ENCODE assay signal across 8 cellular contexts in the genomic region with DNA sequence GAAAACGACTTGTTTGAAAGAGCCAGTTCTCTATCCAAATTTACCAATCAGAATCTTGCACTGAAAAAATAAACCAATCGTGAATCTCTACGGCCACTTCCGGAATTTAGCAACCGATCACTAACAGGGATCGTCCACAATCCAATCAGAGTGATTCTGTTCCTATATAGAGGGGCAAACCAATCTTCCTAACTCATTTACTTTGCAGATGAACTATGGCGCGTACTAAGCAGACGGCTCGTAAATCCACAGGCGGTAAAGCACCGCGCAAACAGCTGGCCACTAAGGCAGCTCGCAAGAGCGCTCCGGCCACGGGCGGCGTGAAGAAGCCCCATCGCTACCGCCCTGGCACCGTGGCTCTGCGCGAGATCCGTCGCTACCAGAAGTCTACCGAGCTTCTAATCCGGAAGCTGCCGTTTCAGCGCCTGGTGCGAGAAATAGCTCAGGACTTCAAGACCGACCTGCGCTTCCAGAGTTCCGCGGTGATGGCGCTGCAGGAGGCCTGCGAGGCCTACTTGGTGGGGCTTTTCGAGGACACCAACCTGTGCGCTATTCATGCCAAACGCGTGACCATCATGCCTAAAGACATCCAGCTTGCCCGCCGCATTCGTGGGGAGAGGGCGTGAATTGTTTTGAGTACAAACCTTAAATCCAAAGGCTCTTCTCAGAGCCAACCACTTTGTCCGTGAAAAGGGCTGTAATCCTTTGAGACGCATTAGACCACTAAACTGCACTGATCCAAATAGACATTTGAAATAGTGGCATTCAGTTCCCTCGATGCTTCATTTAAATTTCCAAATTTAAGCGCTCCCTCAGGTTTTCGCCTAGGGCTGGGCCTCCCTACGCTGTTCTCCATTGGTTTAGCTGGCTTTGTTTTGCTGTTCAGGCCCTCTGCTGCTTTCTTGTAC.
DNase-seq lines count a peak whose midpoint lies in the region; TF ChIP-seq lines count a peak whose summit lies in the region.

No MANE protein-coding gene starts in this region.

- no peak for TF ChIP-seq CTCF in AG09309 (IDR thresholded peaks at IDR 0.05; ENCODE audit: control insufficient read depth, insufficient read depth, low read depth, low read length, missing control alignments)

- no peak for TF ChIP-seq POLR2A in erythroblast (IDR thresholded peaks at IDR 0.05; ENCODE audit: low read length)

- peak overlapping the region; percentile 40 for H3K4me3 ChIP-seq in AG09309 (ENCODE audit: control insufficient read depth, low read depth, low read length)

- DNase-seq in AG09309 (ENCODE audit: low read depth) = no peak
- DNase-seq in NCI-H146 treated with DMSO at 0.1 percent for 48 hours (lab: John Stamatoyannopoulos, UW; ENCODE audit: unreplicated experiment) = peak; percentile 97
- peak; percentile 92 for DNase-seq in erythroblast (lab: John Stamatoyannopoulos, UW)
- DNase-seq in myocyte (ENCODE audit: low read depth) = peak; percentile 22
- no peak for DNase-seq in DMS53 treated with DMSO at 0.1 percent for 48 hours (lab: John Stamatoyannopoulos, UW; ENCODE audit: unreplicated experiment)
- no peak for DNase-seq in HuH-7 (ENCODE audit: low spot score)
- DNase-seq in NCI-H345 (lab: John Stamatoyannopoulos, UW) = no peak
- no peak for DNase-seq in HUDEP-2 (lab: John Stamatoyannopoulos, UW; ENCODE audit: unreplicated experiment in 76 of 76)

Comparison
In these comparisons a context has a peak if more than half of its experiments do, and no peak if none do; other contexts are left out.
1. DNase-seq: peak in NCI-H146 treated with DMSO at 0.1 percent for 48 hours (single experiment), erythroblast (2 of 2) and myocyte (single experiment); none in AG09309 (single experiment), DMS53 treated with DMSO at 0.1 percent for 48 hours (single experiment), HuH-7 (single experiment), NCI-H345 (single experiment) and HUDEP-2 (0 of 76).